8 cellular contexts compared by ENCODE assay signal in the genomic region with DNA sequence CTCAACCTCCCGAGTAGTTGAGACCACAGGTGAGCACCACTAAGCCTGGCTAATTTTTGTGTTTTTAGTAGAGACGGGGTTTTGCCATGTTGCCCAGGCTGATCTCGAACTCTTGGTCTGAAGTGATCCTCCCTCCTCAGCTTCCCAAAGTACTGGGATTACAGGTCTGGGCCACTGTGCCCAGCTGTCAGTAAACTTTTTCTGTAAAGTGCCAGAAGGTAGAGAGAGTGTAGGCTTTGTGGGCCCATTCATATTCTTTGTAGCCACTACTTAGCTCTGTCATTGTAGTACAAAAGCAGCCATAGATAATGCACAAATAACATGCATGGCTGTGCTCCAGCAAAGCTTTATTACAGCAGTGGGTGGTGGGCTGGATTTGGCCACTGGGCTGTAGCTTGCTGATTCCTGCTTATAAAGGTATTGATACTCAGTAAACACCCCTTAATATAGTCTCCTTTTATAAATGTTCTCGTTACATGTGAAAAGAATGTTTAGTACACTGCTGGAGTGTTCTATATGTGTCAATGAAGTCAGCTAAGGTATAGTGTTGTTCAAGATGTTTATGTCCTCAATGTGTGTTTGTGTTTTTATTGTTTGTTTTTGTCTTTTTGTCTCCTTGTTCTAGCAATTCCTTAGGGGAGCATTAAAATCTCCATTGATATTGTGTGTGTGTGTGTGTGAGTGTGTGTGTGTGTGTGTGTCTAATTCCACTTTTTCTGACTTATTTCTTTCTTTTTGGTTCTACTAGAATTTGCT.
"Had no signal": no experiment of that assay in that cellular context is flagged by ENCODE, and none has a peak within 500 bp of the region (broad histone marks: within the 10 kb centered on the region; RNA-seq: fewer than 3 reads in every experiment).

No MANE protein-coding gene starts in this region.

- FAIRE-seq: H54, HTR-8/SVneo had no signal

- H2AFZ ChIP-seq: GM23248 had no signal

- H3K4me1 Mint-ChIP-seq: H9, IgD-negative memory B cell had no signal

- H3K4me3 Mint-ChIP-seq: H9, IgD-negative memory B cell had no signal

- H3K27ac Mint-ChIP-seq: H9, IgD-negative memory B cell had no signal

- H3K27ac ChIP-seq: GM23248 had no signal

- DNase-seq: GM23248, GOT3, H9, HCEC 1CT, KG1 had no signal

- H3K27me3 Mint-ChIP-seq: IgD-negative memory B cell had no signal

- H3K9ac ChIP-seq: GM23248 had no signal

- H3K4me3 ChIP-seq: GM23248 had no signal
